ENCODE assay signal across 27 cellular contexts in the genomic region with DNA sequence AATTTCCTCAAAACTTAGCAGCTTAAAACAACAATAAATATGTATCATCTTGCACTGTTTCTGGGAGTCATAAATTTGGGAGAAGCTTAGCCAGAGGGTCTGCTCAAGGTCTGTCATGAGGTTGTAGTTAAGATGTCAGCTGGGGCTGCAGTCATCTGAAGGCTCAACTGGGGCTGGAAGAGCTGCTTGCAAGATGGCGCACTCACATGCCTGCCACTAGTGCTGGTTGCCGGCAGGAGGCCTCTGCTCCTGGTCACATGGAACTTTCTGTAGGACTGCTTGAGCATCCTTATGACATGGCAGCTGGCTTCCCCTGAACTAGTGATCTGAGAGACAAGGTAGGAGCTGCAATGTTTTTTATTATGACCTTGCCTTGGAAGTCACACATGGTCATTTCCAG.
DNase-seq lines count a peak whose midpoint lies in the region; ATAC-seq, FAIRE-seq and TF ChIP-seq lines count a peak whose summit lies in the region.
"Had no signal": no experiment of that assay in that cellular context is flagged by ENCODE, and none has a peak within 500 bp of the region (broad histone marks: within the 10 kb centered on the region; RNA-seq: fewer than 3 reads in every experiment).

No MANE protein-coding gene starts in this region.

- peaks cover 12% of the 10 kb centered on the region for H3K4me1 Mint-ChIP-seq in activated naive CD8-positive, alpha-beta T cell treated with anti-CD3 and anti-CD28 coated beads, Interleukin-2, amount 10 ng/mL, durations not matched to agents 7 days and 5 days
- H3K4me1 Mint-ChIP-seq in activated naive CD8-positive, alpha-beta T cell treated with anti-CD3 and anti-CD28 coated beads, Interleukin-2, amount 50 U/mL, for 24 hours: peaks cover 2% of the 10 kb centered on the region
- peaks cover 44% of the 10 kb centered on the region for H3K4me1 Mint-ChIP-seq in CD14-positive monocyte
- H3K4me1 Mint-ChIP-seq: B cell had no signal

- H4K20me1 ChIP-seq in HepG2 (ENCODE audit: insufficient read depth, low read length): no peaks in the 10 kb centered on the region

- no peak for ATAC-seq in activated naive CD8-positive, alpha-beta T cell treated with anti-CD3 and anti-CD28 coated beads, Interleukin-2, amount 10 ng/mL, durations not matched to agents 7 days and 5 days (ENCODE audit: low read depth)
- ATAC-seq in activated naive CD8-positive, alpha-beta T cell treated with anti-CD3 and anti-CD28 coated beads, Interleukin-2, amount 50 U/mL, for 24 hours: no peak
- ATAC-seq in HepG2: no peak
- no peak for ATAC-seq in HG03139 (IDR thresholded peaks at IDR 0.05; ENCODE audit: unreplicated experiment)
- ATAC-seq: K562 had no signal

- WGBS in HepG2 (ENCODE audit: low lambda C conversion rate): 100% methylated on average over 2 of the region's 2 CpGs

- H2AFZ ChIP-seq in HepG2 (ENCODE audit: low read length): no peak overlapping the region

- H3K27ac Mint-ChIP-seq in activated naive CD8-positive, alpha-beta T cell treated with anti-CD3 and anti-CD28 coated beads, Interleukin-2, amount 10 ng/mL, durations not matched to agents 7 days and 5 days: no peak overlapping the region
- no peak overlapping the region for H3K27ac Mint-ChIP-seq in activated naive CD8-positive, alpha-beta T cell treated with anti-CD3 and anti-CD28 coated beads, Interleukin-2, amount 50 U/mL, for 24 hours
- no peak overlapping the region for H3K27ac Mint-ChIP-seq in CD14-positive monocyte
- H3K27ac Mint-ChIP-seq: B cell; CD8-positive, alpha-beta memory T cell; HFFc6 had no signal

- H3K79me2 ChIP-seq in HepG2 (ENCODE audit: insufficient read depth, low read length): no peaks in the 10 kb centered on the region

- no peaks in the 10 kb centered on the region for H3K36me3 ChIP-seq in HepG2 (replicated peaks in 1 of 2; ENCODE audit: control insufficient read depth in 1 of 2, insufficient read depth in 2 of 2, low read length in 2 of 2)
- H3K36me3 ChIP-seq: HAP-1 had no signal

- no peak for TF ChIP-seq RAD21 in HepG2 (CRISPR knock-in tag; IDR thresholded peaks at IDR 0.05)

- H3K27me3 ChIP-seq in HepG2 (ENCODE audit: control insufficient read depth in 1 of 2, insufficient read depth in 2 of 2, low read length in 2 of 2): no peaks in the 10 kb centered on the region

- no peak overlapping the region for H3K4me3 Mint-ChIP-seq in activated naive CD8-positive, alpha-beta T cell treated with anti-CD3 and anti-CD28 coated beads, Interleukin-2, amount 10 ng/mL, durations not matched to agents 7 days and 5 days
- no peak overlapping the region for H3K4me3 Mint-ChIP-seq in activated naive CD8-positive, alpha-beta T cell treated with anti-CD3 and anti-CD28 coated beads, Interleukin-2, amount 50 U/mL, for 24 hours
- H3K4me3 Mint-ChIP-seq in CD14-positive monocyte: no peak overlapping the region
- H3K4me3 Mint-ChIP-seq: B cell; CD8-positive, alpha-beta memory T cell; HFFc6 had no signal

- no peaks in the 10 kb centered on the region for H3K36me3 Mint-ChIP-seq in activated naive CD8-positive, alpha-beta T cell treated with anti-CD3 and anti-CD28 coated beads, Interleukin-2, amount 10 ng/mL, durations not matched to agents 7 days and 5 days
- no peaks in the 10 kb centered on the region for H3K36me3 Mint-ChIP-seq in activated naive CD8-positive, alpha-beta T cell treated with anti-CD3 and anti-CD28 coated beads, Interleukin-2, amount 50 U/mL, for 24 hours (ENCODE audit: low read depth)
- peaks cover 4 to 7% of the 10 kb centered on the region in 2 donors for H3K36me3 Mint-ChIP-seq in CD14-positive monocyte

- TF ChIP-seq EP300 in HepG2 (IDR thresholded peaks at IDR 0.05; ENCODE audit: low read depth in 2 of 2, low read length in 2 of 2): no peak
- TF ChIP-seq EP300 in HepG2 (CRISPR knock-in tag; IDR thresholded peaks at IDR 0.05; ENCODE audit: borderline replicate concordance): no peak

- peaks cover 73% of the 10 kb centered on the region for H3K4me1 ChIP-seq in HepG2 (ENCODE audit: insufficient read depth, low read length)
- H3K4me1 ChIP-seq: HAP-1 had no signal

- TF ChIP-seq CTCF in coronary artery (IDR thresholded peaks at IDR 0.05): no peak
- no peak for TF ChIP-seq CTCF in HepG2 (CRISPR knock-in tag; IDR thresholded peaks at IDR 0.05)
- TF ChIP-seq CTCF in CD14-positive monocyte (IDR thresholded peaks at IDR 0.05): no peak

- no peak for TF ChIP-seq POLR2A in HepG2 (IDR thresholded peaks at IDR 0.05; ENCODE audit: insufficient read depth in 1 of 2, low read depth in 2 of 2, low read length in 2 of 2)

- POLR2A ChIA-PET in activated naive CD8-positive, alpha-beta T cell treated with anti-CD3 and anti-CD28 coated beads, Interleukin-2, amount 10 ng/mL, durations not matched to agents 7 days and 5 days (lab: Charles Lee): no interaction called here
- POLR2A ChIA-PET in HepG2 (lab: Yijun Ruan, JAX): interaction anchor here (0.9 to 24.4 kb wide), 3 partner anchors 11 to 31 kb away, joined by 3 to 555 read pairs (median 86); no protein-coding TSS in a partner anchor

- BruUV-seq in HepG2 (replicated peaks; lab: Mats Ljungman, UMichigan): no TSS peak

- H3K4me2 ChIP-seq in HepG2 (ENCODE audit: low read depth, low read length): no peak overlapping the region

- CTCF ChIA-PET in HepG2 (lab: Yijun Ruan, JAX; ENCODE audit: low intra/inter-chr PET ratio, low total read pairs): no interaction called here

- peaks cover 3% of the 10 kb centered on the region for H3K27me3 Mint-ChIP-seq in activated naive CD8-positive, alpha-beta T cell treated with anti-CD3 and anti-CD28 coated beads, Interleukin-2, amount 10 ng/mL, durations not matched to agents 7 days and 5 days
- H3K27me3 Mint-ChIP-seq in activated naive CD8-positive, alpha-beta T cell treated with anti-CD3 and anti-CD28 coated beads, Interleukin-2, amount 50 U/mL, for 24 hours: peaks cover 7% of the 10 kb centered on the region
- H3K27me3 Mint-ChIP-seq in CD14-positive monocyte (ENCODE audit: low read depth in 3 of 3): peaks cover 1 to 5% (median 2%) of the 10 kb centered on the region in 3 donors

- H3K27ac ChIP-seq in coronary artery: no peak overlapping the region
- H3K27ac ChIP-seq in HepG2 (ENCODE audit: extremely low read length, insufficient read depth, low read length): no peak overlapping the region
- H3K27ac ChIP-seq in substantia nigra (ENCODE audit: low read depth, low read length, poor library complexity, severe bottlenecking): peak overlapping the region; percentile 97
- H3K27ac ChIP-seq: 22Rv1, C4-2B, HL-60, SK-N-MC had no signal

- no peak overlapping the region for H3K9ac ChIP-seq in HepG2 (ENCODE audit: insufficient read depth, low read depth, low read length)

- peak; percentile 9 for DNase-seq in activated naive CD8-positive, alpha-beta T cell treated with anti-CD3 and anti-CD28 coated beads, Interleukin-2, amount 10 ng/mL, durations not matched to agents 7 days and 5 days
- DNase-seq in activated naive CD8-positive, alpha-beta T cell treated with anti-CD3 and anti-CD28 coated beads, Interleukin-2, amount 50 U/mL, for 24 hours: no peak
- peak; percentile 38 for DNase-seq in coronary artery (ENCODE audit: low spot score)
- DNase-seq in HepG2 (ENCODE audit: low spot score): no peak
- DNase-seq in substantia nigra (lab: John Stamatoyannopoulos, UW): no peak
- no peak for DNase-seq in NCI-H2029 (lab: John Stamatoyannopoulos, UW)
- no peak for DNase-seq in CD14-positive monocyte (ENCODE audit: low spot score)
- DNase-seq: CD8-positive, alpha-beta memory T cell; DMS79 treated with DMSO at 0.1 percent for 48 hours; GF-D8; GOT3; HFFc6; Kasumi-1; NCI-H1092 treated with DMSO at 0.1 percent for 48 hours; NCI-H1436 treated with DMSO at 0.1 percent for 48 hours; NCI-H1930; NCI-H526 treated with DMSO at 0.1 percent for 48 hours; SIG-M5 had no signal

- peaks cover 7% of the 10 kb centered on the region; the same call in 1 of the 2 replicates for H3K9me3 ChIP-seq in HepG2 (ENCODE audit: low read length)
- H3K9me3 ChIP-seq: HAP-1 had no signal

- in situ Hi-C loops in HepG2 (cut with HindIII; ENCODE audit: extremely low pct_ligation_motif_present, low pct_unique_long_range_greater_than_20kb): no loop called here

- intact Hi-C loops in HepG2 (cut with micrococcal nuclease; ENCODE audit: unreplicated experiment): no loop called here
- intact Hi-C loops in CD14-positive monocyte (cut with micrococcal nuclease): no loop called here

- H3K4me3 ChIP-seq in coronary artery (no peak overlapping the region), HepG2 (replicated peaks in 1 of 3; ENCODE audit: insufficient read depth in 1 of 3, low read depth in 2 of 3, low read length in 3 of 3) (no peak overlapping the region)
- H3K4me3 ChIP-seq: HAP-1, K562, SK-N-MC had no signal

- FAIRE-seq in HepG2 (lab: Jason Lieb, UNC): no peak
- FAIRE-seq: GM12891, K562 had no signal

- peaks cover 4% of the 10 kb centered on the region for H3K9me3 Mint-ChIP-seq in activated naive CD8-positive, alpha-beta T cell treated with anti-CD3 and anti-CD28 coated beads, Interleukin-2, amount 10 ng/mL, durations not matched to agents 7 days and 5 days
- peaks cover 10% of the 10 kb centered on the region for H3K9me3 Mint-ChIP-seq in activated naive CD8-positive, alpha-beta T cell treated with anti-CD3 and anti-CD28 coated beads, Interleukin-2, amount 50 U/mL, for 24 hours
- H3K9me3 Mint-ChIP-seq in CD14-positive monocyte: peaks cover 5 to 13% (median 9%) of the 10 kb centered on the region in 7 donors

TF ChIP-seq in HepG2, 621 proteins besides CTCF, POLR2A, EP300 and RAD21:
- TF ChIP-seq ASH2L (IDR thresholded peaks at IDR 0.05; ENCODE audit: insufficient read length, low read depth, low read length): no peak
- TF ChIP-seq ZNF644 (CRISPR knock-in tag; IDR thresholded peaks at IDR 0.05; ENCODE audit: low read depth): 0 out of 2 replicates have a peak, but pooled peaks have one; percentile 21

Comparison
In these comparisons a context has a peak if more than half of its experiments do, and no peak if none do; other contexts are left out.
1. DNase-seq: peak in activated naive CD8-positive, alpha-beta T cell treated with anti-CD3 and anti-CD28 coated beads, Interleukin-2, amount 10 ng/mL, durations not matched to agents 7 days and 5 days (single experiment) and coronary artery (single experiment); none in activated naive CD8-positive, alpha-beta T cell treated with anti-CD3 and anti-CD28 coated beads, Interleukin-2, amount 50 U/mL, for 24 hours (single experiment), HepG2 (single experiment), substantia nigra (0 of 49), NCI-H2029 (single experiment) and CD14-positive monocyte (single experiment).